8 cellular contexts compared by ENCODE assay signal in genomic region chr3:130746296-130747039, GRCh38. TPM values are rescaled to one million over a fixed set of nuclear protein-coding genes. Genes with fewer than 3 reads are reported as not detected.
A peak's percentile ranks its signal among the peaks of the same experiment; 100 is the strongest.
DNase-seq lines count a peak whose midpoint lies in the region; ATAC-seq and TF ChIP-seq lines count a peak whose summit lies in the region.

PIK3R4 (minus strand) TSS chr3:130746829; CDS start chr3:130745218, 1,611 bp downstream.

- H3K36me3 ChIP-seq in GM06990 (ENCODE audit: control insufficient read depth, insufficient read depth, low read length) (no peaks in the 10 kb centered on the region; the same call in none of the 2 replicates), suprapubic skin (peaks cover 6% of the 10 kb centered on the region)

- peaks cover 21% of the 10 kb centered on the region for H3K36me3 Mint-ChIP-seq in activated naive CD4-positive, alpha-beta T cell treated with anti-CD3 and anti-CD28 coated beads, Interleukin-2, amount 50 U/mL, for 24 hours

- peak within 1 kb of the TSS; percentile 87 for H3K27ac ChIP-seq in suprapubic skin

- H3K9me3 ChIP-seq in suprapubic skin = no peaks in the 10 kb centered on the region

- no peaks in the 10 kb centered on the region for H3K27me3 ChIP-seq in GM06990 (replicated peaks; ENCODE audit: control insufficient read depth, insufficient read depth, low read length)
- no peaks in the 10 kb centered on the region for H3K27me3 ChIP-seq in suprapubic skin

- peaks cover 54% of the 10 kb centered on the region for H3K4me1 Mint-ChIP-seq in activated naive CD4-positive, alpha-beta T cell treated with anti-CD3 and anti-CD28 coated beads, Interleukin-2, amount 50 U/mL, for 24 hours

- peak within 1 kb of the TSS; percentile 97 for H3K27ac Mint-ChIP-seq in activated naive CD4-positive, alpha-beta T cell treated with anti-CD3 and anti-CD28 coated beads, Interleukin-2, amount 50 U/mL, for 24 hours

- H3K9me3 Mint-ChIP-seq in activated naive CD4-positive, alpha-beta T cell treated with anti-CD3 and anti-CD28 coated beads, Interleukin-2, amount 50 U/mL, for 24 hours = no peaks in the 10 kb centered on the region

- H3K4me1 ChIP-seq in suprapubic skin = peaks cover 47% of the 10 kb centered on the region

- no peaks in the 10 kb centered on the region for H3K27me3 Mint-ChIP-seq in activated naive CD4-positive, alpha-beta T cell treated with anti-CD3 and anti-CD28 coated beads, Interleukin-2, amount 50 U/mL, for 24 hours

- peak; percentile 80 for DNase-seq in GM06990 (ENCODE audit: extremely low read depth, insufficient read length)
- DNase-seq in NCI-H1092 (lab: John Stamatoyannopoulos, UW) = peak; percentile 95
- peak; percentile 96 for DNase-seq in globus pallidus (ENCODE audit: low spot score)
- DNase-seq in nucleus accumbens (lab: John Stamatoyannopoulos, UW) = peak; percentile 75 to 99 (median 94)
- DNase-seq in suprapubic skin (ENCODE audit: low spot score in 2 of 2) = peak; percentile 95 to 97

- TF ChIP-seq CTCF in GM06990 (IDR thresholded peaks at IDR 0.05; ENCODE audit: insufficient read depth, low read length, poor library complexity, severe bottlenecking) (no peak), suprapubic skin (IDR thresholded peaks at IDR 0.05) (no peak)

- peak; percentile 28 to 66 for TF ChIP-seq POLR2A in suprapubic skin (IDR thresholded peaks at IDR 0.05)

- ATAC-seq in HG02588 (IDR thresholded peaks at IDR 0.05; ENCODE audit: unreplicated experiment) (peak; percentile 92), SK-N-SH treated with all-trans-retinoic acid at 6 μM for 48 hours (peak; percentile 94)

- WGBS in suprapubic skin = under 1% methylated on average over 37 of the region's 42 CpGs

- H3K4me3 ChIP-seq in GM06990 (replicated peaks; ENCODE audit: low read depth, low read length) (peak within 1 kb of the TSS; percentile 95), suprapubic skin (peak within 1 kb of the TSS; percentile 96)

- TF ChIP-seq EP300 in suprapubic skin (IDR thresholded peaks at IDR 0.05) = no peak

- H3K4me3 Mint-ChIP-seq in activated naive CD4-positive, alpha-beta T cell treated with anti-CD3 and anti-CD28 coated beads, Interleukin-2, amount 50 U/mL, for 24 hours = peak within 1 kb of the TSS; percentile 98

TF ChIP-seq in SK-N-SH treated with all-trans-retinoic acid at 6 μM for 48 hours, 23 proteins besides CTCF, POLR2A, EP300 and RAD21:
- TF ChIP-seq, protein P1, sequence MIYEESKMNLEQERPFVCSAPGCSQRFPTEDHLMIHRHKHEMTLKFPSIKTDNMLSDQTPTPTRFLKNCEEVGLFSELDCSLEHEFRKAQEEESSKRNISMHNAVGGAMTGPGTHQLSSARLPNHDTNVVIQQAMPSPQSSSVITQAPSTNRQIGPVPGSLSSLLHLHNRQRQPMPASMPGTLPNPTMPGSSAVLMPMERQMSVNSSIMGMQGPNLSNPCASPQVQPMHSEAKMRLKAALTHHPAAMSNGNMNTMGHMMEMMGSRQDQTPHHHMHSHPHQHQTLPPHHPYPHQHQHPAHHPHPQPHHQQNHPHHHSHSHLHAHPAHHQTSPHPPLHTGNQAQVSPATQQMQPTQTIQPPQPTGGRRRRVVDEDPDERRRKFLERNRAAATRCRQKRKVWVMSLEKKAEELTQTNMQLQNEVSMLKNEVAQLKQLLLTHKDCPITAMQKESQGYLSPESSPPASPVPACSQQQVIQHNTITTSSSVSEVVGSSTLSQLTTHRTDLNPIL (CRISPR knock-in tag; IDR thresholded peaks at IDR 0.05; ENCODE audit: low read depth) = 0 out of 2 replicates have a peak, but pooled peaks have one; percentile 5
- no peak for TF ChIP-seq ZC3H10 (CRISPR knock-in tag; IDR thresholded peaks at IDR 0.05)

RNA-seq across cellular contexts. Expression of gene PIK3R4, which starts in this region (rescaled TPM):
- 10 to 100 TPM; 35.6 to 48.5 (median 39.3) TPM for total RNA-seq in suprapubic skin

Comparison
In these comparisons a context has a peak if more than half of its experiments do, and no peak if none do; other contexts are left out.
1. Peak in every context shown above with its lines: DNase-seq, ATAC-seq, H3K4me3 ChIP-seq and H3K27ac ChIP-seq.